9 cellular contexts compared by ENCODE assay signal in the genomic region with DNA sequence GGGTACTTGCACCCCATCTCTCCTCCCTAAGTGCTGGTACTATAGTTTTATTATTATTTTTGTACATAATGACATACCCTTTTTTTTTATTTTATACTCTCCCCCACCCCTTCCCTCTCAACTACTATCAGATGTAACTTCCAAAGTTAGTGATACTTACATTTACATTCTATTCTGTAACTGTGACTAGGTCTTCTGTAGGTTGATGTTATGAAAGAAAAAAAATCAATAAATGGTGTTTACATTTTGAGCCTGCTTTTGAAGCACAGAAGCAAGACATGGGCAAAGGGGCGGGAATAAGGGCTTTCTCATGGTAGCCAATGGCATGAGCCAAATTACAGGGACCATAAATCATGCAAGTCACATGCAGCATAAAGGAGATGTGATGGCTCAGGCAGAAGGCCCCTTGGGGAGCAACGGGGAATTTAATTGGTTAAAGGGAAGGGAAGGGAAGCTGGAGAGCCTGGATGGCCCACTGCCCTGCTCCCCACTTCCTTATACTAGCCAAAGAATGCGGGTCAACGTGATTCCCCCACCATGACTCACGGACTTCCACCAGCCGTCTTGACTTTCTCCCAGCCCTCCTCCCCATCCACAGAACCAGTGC. TPM values are rescaled to one million over a fixed set of nuclear protein-coding genes. Genes with fewer than 3 reads are reported as not detected.
DNase-seq lines count a peak whose midpoint lies in the region; ATAC-seq, FAIRE-seq and TF ChIP-seq lines count a peak whose summit lies in the region.
"Had no signal": no experiment of that assay in that cellular context is flagged by ENCODE, and none has a peak within 500 bp of the region (broad histone marks: within the 10 kb centered on the region; RNA-seq: fewer than 3 reads in every experiment).

No MANE protein-coding gene starts in this region.

- DNase-seq in AG10803 (ENCODE audit: low read depth) (peak; percentile 93), HFFc6 (peak; percentile 96), left lung (peak in 1 of 2 donors; percentile 64), T-helper 9 cell (no peak), endothelial cell (ENCODE audit: low spot score) (no peak), GM12892 (ENCODE audit: insufficient read length) (no peak)

- H3K27ac Mint-ChIP-seq in HFFc6 (peak overlapping the region; percentile 90), endothelial cell (ENCODE audit: unreplicated experiment) (no peak overlapping the region)

- H3K4me1 ChIP-seq in left lung = peaks cover 20 to 68% of the 10 kb centered on the region in 2 donors

- H3K27me3 Mint-ChIP-seq in HFFc6 (ENCODE audit: insufficient read depth) (no peaks in the 10 kb centered on the region), endothelial cell (ENCODE audit: unreplicated experiment) (peaks cover 13% of the 10 kb centered on the region)

- no peaks in the 10 kb centered on the region for H3K27me3 ChIP-seq in left lung

- H3K36me3 Mint-ChIP-seq in HFFc6 (ENCODE audit: low read depth) = 0 out of 2 replicates have a peak, but pooled peaks cover 4% of the 10 kb centered on the region
- H3K36me3 Mint-ChIP-seq in endothelial cell (ENCODE audit: low read depth, unreplicated experiment) = peaks cover 16% of the 10 kb centered on the region

- FAIRE-seq in GM12892 (lab: Jason Lieb, UNC) = no peak
- FAIRE-seq: GM18507 had no signal

- peak overlapping the region; percentile 55 to 56 for H3K27ac ChIP-seq in left lung

- H3K9me3 ChIP-seq in left lung = no peaks in the 10 kb centered on the region

- H3K4me3 Mint-ChIP-seq in HFFc6 (peak overlapping the region; percentile 88), endothelial cell (ENCODE audit: unreplicated experiment) (no peak overlapping the region)

- intact Hi-C loops in left lung (cut with DNase I) = no loop called here

- no peaks in the 10 kb centered on the region for H3K36me3 ChIP-seq in left lung

- peak; percentile 62 for ATAC-seq in SK-N-SH treated with all-trans-retinoic acid at 6 μM for 48 hours
- ATAC-seq in left lung = peak; percentile 13
- ATAC-seq in HG02798 (IDR thresholded peaks at IDR 0.05; ENCODE audit: poor library complexity, unreplicated experiment) = no peak

- TF ChIP-seq POLR2A in GM12892 (IDR thresholded peaks at IDR 0.05; ENCODE audit: low read depth, low read length) = no peak

- H3K4me1 Mint-ChIP-seq in HFFc6 (ENCODE audit: low read depth) = peaks cover 60% of the 10 kb centered on the region
- H3K4me1 Mint-ChIP-seq in endothelial cell (ENCODE audit: unreplicated experiment) = peaks cover 25% of the 10 kb centered on the region

- TF ChIP-seq CTCF in AG10803 (conservative IDR thresholded peaks at IDR 0.05; ENCODE audit: low read length) = no peak
- TF ChIP-seq CTCF in HFFc6 (IDR thresholded peaks at IDR 0.05) = no peak
- TF ChIP-seq CTCF in left lung (IDR thresholded peaks at IDR 0.05) = no peak
- TF ChIP-seq CTCF in endothelial cell (IDR thresholded peaks at IDR 0.05; ENCODE audit: unreplicated experiment) = no peak

- H3K9me3 Mint-ChIP-seq in HFFc6 = no peaks in the 10 kb centered on the region
- peaks cover 6% of the 10 kb centered on the region for H3K9me3 Mint-ChIP-seq in endothelial cell (ENCODE audit: unreplicated experiment)

- H3K4me3 ChIP-seq in AG10803 (ENCODE audit: low read length) (no peak overlapping the region), left lung (no peak overlapping the region)

TF ChIP-seq in SK-N-SH treated with all-trans-retinoic acid at 6 μM for 48 hours, 23 proteins besides CTCF, POLR2A, EP300 and RAD21:
- TF ChIP-seq ZNF565 (CRISPR knock-in tag; conservative IDR thresholded peaks at IDR 0.05; ENCODE audit: low read depth) = no peak
- TF ChIP-seq CSDC2 (CRISPR knock-in tag; IDR thresholded peaks at IDR 0.05) = no peak
- TF ChIP-seq ZFP30 (CRISPR knock-in tag; IDR thresholded peaks at IDR 0.05) = no peak
- TF ChIP-seq ARNTL (CRISPR knock-in tag; IDR thresholded peaks at IDR 0.05; ENCODE audit: borderline replicate concordance, low read depth) = no peak
- TF ChIP-seq, protein P1, sequence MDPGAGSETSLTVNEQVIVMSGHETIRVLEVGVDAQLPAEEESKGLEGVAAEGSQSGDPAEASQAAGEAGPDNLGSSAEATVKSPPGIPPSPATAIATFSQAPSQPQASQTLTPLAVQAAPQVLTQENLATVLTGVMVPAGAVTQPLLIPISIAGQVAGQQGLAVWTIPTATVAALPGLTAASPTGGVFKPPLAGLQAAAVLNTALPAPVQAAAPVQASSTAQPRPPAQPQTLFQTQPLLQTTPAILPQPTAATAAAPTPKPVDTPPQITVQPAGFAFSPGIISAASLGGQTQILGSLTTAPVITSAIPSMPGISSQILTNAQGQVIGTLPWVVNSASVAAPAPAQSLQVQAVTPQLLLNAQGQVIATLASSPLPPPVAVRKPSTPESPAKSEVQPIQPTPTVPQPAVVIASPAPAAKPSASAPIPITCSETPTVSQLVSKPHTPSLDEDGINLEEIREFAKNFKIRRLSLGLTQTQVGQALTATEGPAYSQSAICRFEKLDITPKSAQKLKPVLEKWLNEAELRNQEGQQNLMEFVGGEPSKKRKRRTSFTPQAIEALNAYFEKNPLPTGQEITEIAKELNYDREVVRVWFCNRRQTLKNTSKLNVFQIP (CRISPR knock-in tag; IDR thresholded peaks at IDR 0.05; ENCODE audit: borderline replicate concordance, low read depth) = no peak
- TF ChIP-seq BACH2 (CRISPR knock-in tag; IDR thresholded peaks at IDR 0.05; ENCODE audit: borderline replicate concordance) = no peak
- no peak for TF ChIP-seq TSHZ2 (CRISPR knock-in tag; IDR thresholded peaks at IDR 0.05)
- TF ChIP-seq PPARA (CRISPR knock-in tag; IDR thresholded peaks at IDR 0.05; ENCODE audit: borderline replicate concordance) = no peak
- no peak for TF ChIP-seq OSR1 (CRISPR knock-in tag; IDR thresholded peaks at IDR 0.05)
- TF ChIP-seq GLIS3 (CRISPR knock-in tag; IDR thresholded peaks at IDR 0.05) = no peak
- no peak for TF ChIP-seq ZC3H10 (CRISPR knock-in tag; IDR thresholded peaks at IDR 0.05)
TF ChIP-seq in SK-N-SH treated with all-trans-retinoic acid at 6 μM for 48 hours: peak in this region for 0.

RNA-seq across cellular contexts. Expression of gene ACSF2, which starts 2.4 kb away (rescaled TPM):
- 10 to 100 TPM; 15.3 to 23.3 (median 17.5) TPM for total RNA-seq in HFFc6 (2021; fragmentation: NEBNext Ultra II Directional; extraction: Animal tissue kit (Norgen Biotek cat#: 25700))
- 100 to 1,000 TPM in 1 of 2 donors, 10 to 100 TPM in 1; 60.9 to 148 TPM for total RNA-seq in left lung
- 51.0 TPM for total RNA-seq in endothelial cell (ENCODE audit: unreplicated experiment)
- 22.5 TPM for polyA plus RNA-seq in GM12892 (2012; ENCODE audit: missing spikeins)

RNA-seq across cellular contexts. Expression of gene LRRC59, which starts 26.3 kb away (rescaled TPM):
- total RNA-seq in HFFc6 (2021; fragmentation: NEBNext Ultra II Directional; extraction: Animal tissue kit (Norgen Biotek cat#: 25700)) = 100 to 1,000 TPM; 214 to 272 (median 261) TPM
- 100 to 1,000 TPM; 102 to 151 TPM for total RNA-seq in left lung
- 64.2 TPM for total RNA-seq in endothelial cell (ENCODE audit: unreplicated experiment)
- polyA plus RNA-seq in GM12892 (2012; ENCODE audit: missing spikeins) = 33.4 TPM

RNA-seq across cellular contexts. Expression of gene CHAD, which starts 45.0 kb away (rescaled TPM):
- total RNA-seq in HFFc6 (2021; fragmentation: NEBNext Ultra II Directional; extraction: Animal tissue kit (Norgen Biotek cat#: 25700)) = not detected
- total RNA-seq in left lung (under 1 TPM; 0.17 to 0.21 TPM), endothelial cell (ENCODE audit: unreplicated experiment) (not detected)
- polyA plus RNA-seq in GM12892 (2012; ENCODE audit: missing spikeins) = 0.76 TPM

RNA-seq across cellular contexts. Expression of gene EME1, which starts 50.6 kb away (rescaled TPM):
- total RNA-seq in HFFc6 (2021; fragmentation: NEBNext Ultra II Directional; extraction: Animal tissue kit (Norgen Biotek cat#: 25700)) = 1 to 10 TPM; 3.3 to 7.7 (median 6.5) TPM
- 1 to 10 TPM; 2.6 to 3.8 TPM for total RNA-seq in left lung
- total RNA-seq in endothelial cell (ENCODE audit: unreplicated experiment) = 6.1 TPM
- polyA plus RNA-seq in GM12892 (2012; ENCODE audit: missing spikeins) = 18.3 TPM

RNA-seq across cellular contexts. Expression of gene MRPL27, which starts 50.7 kb away (rescaled TPM):
- total RNA-seq in HFFc6 (2021; fragmentation: NEBNext Ultra II Directional; extraction: Animal tissue kit (Norgen Biotek cat#: 25700)) = 10 to 100 TPM; 70.0 to 78.7 (median 75.0) TPM
- total RNA-seq in left lung = 10 to 100 TPM; 52.5 to 53.8 TPM
- 38.9 TPM for total RNA-seq in endothelial cell (ENCODE audit: unreplicated experiment)
- polyA plus RNA-seq in GM12892 (2012; ENCODE audit: missing spikeins) = 77.5 TPM

Comparison
In these comparisons a context has a peak if more than half of its experiments do, and no peak if none do; other contexts are left out.
1. DNase-seq: peak in AG10803 (single experiment) and HFFc6 (single experiment); none in T-helper 9 cell (single experiment), endothelial cell (single experiment) and GM12892 (single experiment).